8 cellular contexts compared by ENCODE assay signal in the genomic region with DNA sequence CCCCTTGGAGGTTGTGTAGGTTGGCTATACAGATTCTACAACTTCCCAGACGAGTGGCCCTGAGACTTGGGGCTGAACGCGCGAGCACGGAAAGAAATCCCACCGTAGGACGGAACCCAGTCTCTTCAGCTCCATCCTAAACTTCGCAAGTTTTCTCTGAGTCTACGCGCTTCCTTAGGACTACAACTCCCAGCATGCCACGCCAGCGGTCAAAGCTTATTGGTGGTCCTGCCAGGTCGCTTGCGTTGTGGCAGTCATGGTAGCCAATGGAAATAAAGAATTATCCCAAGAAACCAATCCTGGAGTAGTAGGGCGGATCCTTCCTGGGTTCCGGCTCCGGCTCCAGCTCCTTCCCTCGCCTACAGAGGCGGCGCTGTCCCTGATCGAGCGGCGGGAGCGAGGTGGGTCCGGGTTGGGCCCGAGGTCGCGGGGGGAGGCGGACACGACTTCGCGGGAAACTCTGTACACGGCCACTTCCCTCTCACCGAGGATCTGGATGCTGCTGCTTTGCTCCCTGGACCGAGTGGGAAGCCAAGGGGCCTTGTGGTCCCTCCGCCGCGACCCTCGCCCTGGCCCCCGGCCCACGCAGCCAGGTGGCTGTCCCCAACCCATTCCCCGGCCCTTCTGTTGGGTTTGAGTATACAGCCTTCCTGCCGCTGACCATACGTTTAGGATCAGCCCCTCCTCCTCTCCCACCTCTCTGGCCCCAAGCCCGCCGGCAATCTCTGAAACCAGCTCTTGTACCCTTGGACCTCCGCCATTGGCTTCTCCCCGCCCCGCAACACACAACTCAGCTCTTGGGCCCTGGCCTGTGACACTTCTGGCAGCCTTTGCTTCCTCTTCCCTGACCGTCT. TPM values are rescaled to one million over a fixed set of nuclear protein-coding genes. Genes with fewer than 3 reads are reported as not detected.
DNase-seq lines count a peak whose midpoint lies in the region; ATAC-seq, FAIRE-seq and TF ChIP-seq lines count a peak whose summit lies in the region.

Gene ZNF691 (plus strand): TSS at position 357 of the 854 bp plus-strand sequence. CDS start 3,046 bp downstream, outside the sequence.

- H3K4me2 ChIP-seq in H1 (ENCODE audit: insufficient read depth in 1 of 2, low read depth in 2 of 2, low read length in 2 of 2) (peak within 1 kb of the TSS; percentile 88 to 100), mesenchymal stem cell (ENCODE audit: low read length, poor library complexity, severe bottlenecking) (peak within 1 kb of the TSS; percentile 93)

- peak within 1 kb of the TSS; percentile 82 for H3K4ac ChIP-seq in H1 (replicated peaks; ENCODE audit: insufficient read length, low read depth, low read length)
- H3K4ac ChIP-seq in mesenchymal stem cell (ENCODE audit: low read depth in 1 of 2, low read length in 2 of 2): peak within 1 kb of the TSS; percentile 48 to 95

- peaks cover 0 to 6% of the 10 kb centered on the region in 2 experiments for H4K20me1 ChIP-seq in H1 (replicated peaks in 1 of 2; ENCODE audit: control insufficient read depth in 1 of 2, insufficient read depth in 2 of 2, low read length in 2 of 2)

- POLR2A ChIA-PET in H1 (lab: Charles Lee; ENCODE audit: partially characterized antibody): interaction anchor here (0.6 to 3.6 kb wide), 20 partner anchors 8 to 274 kb away, joined by 3 to 21 read pairs (median 5); partner anchors contain the start of genes ERMAP, P3H1, PPIH and SVBP

- H3K27ac ChIP-seq in H1 (ENCODE audit: low read depth, low read length) (peak within 1 kb of the TSS; percentile 60; the same call in 1 of the 2 replicates), mesenchymal stem cell (ENCODE audit: low read length, poor library complexity, severe bottlenecking) (no peak within 1 kb of the TSS)

- H3K4me1 ChIP-seq in H1 (replicated peaks in 1 of 4; ENCODE audit: control insufficient read depth in 3 of 4, insufficient read depth in 4 of 4, low read length in 3 of 4) (peaks cover 2 to 9% (median 5%) of the 10 kb centered on the region in 4 experiments; a peak in 6 of 7 replicates), mesenchymal stem cell (ENCODE audit: control insufficient read depth, insufficient read depth, low read depth, low read length) (peaks cover 3% of the 10 kb centered on the region)

- CTCF ChIA-PET in H1 (lab: Charles Lee; ENCODE audit: partially characterized antibody): interaction anchor here (0.6 to 5.0 kb wide), 21 partner anchors 8 to 245 kb away, joined by 3 to 30 read pairs (median 3); partner anchors contain the start of genes C1orf50, ERMAP and P3H1

- peak; percentile 60 to 61 for TF ChIP-seq POLR2A in H1 (IDR thresholded peaks at IDR 0.05; ENCODE audit: control extremely low read depth in 1 of 2, low read depth in 2 of 2, low read length in 2 of 2)

- peak; percentile 17 to 39 (median 39); a peak in 3 of 4 replicates for TF ChIP-seq CTCF in H1 (IDR thresholded peaks at IDR 0.05; ENCODE audit: control extremely low read depth in 1 of 3, insufficient read depth in 1 of 3, low read depth in 1 of 3, low read length in 3 of 3)

- H2BK12ac ChIP-seq in H1 (ENCODE audit: low read depth, low read length) (no peak within 1 kb of the TSS), mesenchymal stem cell (ENCODE audit: low read length in 2 of 2) (no peak within 1 kb of the TSS)

- DNase-seq in COR-L47 (lab: John Stamatoyannopoulos, UW): peak; percentile 95
- peak; percentile 88 for DNase-seq in HS-5 (ENCODE audit: low read depth)
- peak; percentile 96 to 97 for DNase-seq in NOMO-1 (lab: John Stamatoyannopoulos, UW; ENCODE audit: unreplicated experiment in 2 of 2)
- peak; percentile 66 to 82 for DNase-seq in activated CD8-positive, alpha-beta memory T cell treated with anti-CD3 and anti-CD28 coated beads for 4 hours (ENCODE audit: low read depth in 2 of 2)
- DNase-seq in H1 (ENCODE audit: low read depth in 1 of 2, low spot score in 2 of 2): peak; percentile 84 to 86
- peak; percentile 98 for DNase-seq in mesenchymal stem cell
- peak; percentile 69 for DNase-seq in stimulated activated CD8-positive, alpha-beta memory T cell treated with anti-CD3 and anti-CD28 coated beads, Interleukin-12 subunit alpha, Interleukin-12 subunit beta, amount 100 ng/mL, for 4 hours (ENCODE audit: low read depth)

- peaks cover 12% of the 10 kb centered on the region for H3K23me2 ChIP-seq in H1 (ENCODE audit: low read depth, low read length)

- H3K36me3 ChIP-seq in H1 (ENCODE audit: control insufficient read depth in 2 of 4, insufficient read depth in 4 of 4, low read length in 3 of 4): peaks cover 4 to 24% (median 16%) of the 10 kb centered on the region in 4 experiments; a peak in 6 of 8 replicates
- H3K36me3 ChIP-seq in mesenchymal stem cell (ENCODE audit: control insufficient read depth in 1 of 2, insufficient read depth in 2 of 2, low read depth in 1 of 2, low read length in 2 of 2): peaks cover 17 to 48% of the 10 kb centered on the region in 2 experiments

- no peak within 1 kb of the TSS for H3K23ac ChIP-seq in H1 (ENCODE audit: insufficient read length)
- peak within 1 kb of the TSS; percentile 30 to 51 for H3K23ac ChIP-seq in mesenchymal stem cell (ENCODE audit: low read length in 2 of 2)

- no peak within 1 kb of the TSS for H4K91ac ChIP-seq in H1 (replicated peaks; ENCODE audit: insufficient read length, low read length)
- peak within 1 kb of the TSS; percentile 64 for H4K91ac ChIP-seq in mesenchymal stem cell (ENCODE audit: low read length)

- H3K18ac ChIP-seq in H1 (ENCODE audit: extremely low read depth, low read length): peak within 1 kb of the TSS; percentile 2; the same call in 1 of the 2 replicates
- peak within 1 kb of the TSS; percentile 83 to 87 for H3K18ac ChIP-seq in mesenchymal stem cell (ENCODE audit: low read depth in 1 of 2, low read length in 2 of 2)

- H2AFZ ChIP-seq in H1 (ENCODE audit: low read length): peak within 1 kb of the TSS; percentile 45
- peak within 1 kb of the TSS; percentile 72 for H2AFZ ChIP-seq in mesenchymal stem cell (ENCODE audit: low read depth, low read length)

- no peak for TF ChIP-seq EP300 in H1 (IDR thresholded peaks at IDR 0.05; ENCODE audit: borderline replicate concordance in 1 of 2, low read depth in 2 of 2, low read length in 2 of 2)

- H2BK120ac ChIP-seq in H1 (replicated peaks; ENCODE audit: low read depth, low read length) (no peak within 1 kb of the TSS), mesenchymal stem cell (ENCODE audit: low read depth, low read length) (no peak within 1 kb of the TSS)

- H2BK15ac ChIP-seq in H1 (ENCODE audit: low read length) (peak within 1 kb of the TSS; percentile 24; the same call in 1 of the 2 replicates), mesenchymal stem cell (ENCODE audit: low read depth, poor library complexity, severe bottlenecking) (peak within 1 kb of the TSS; percentile 30)

- no peak within 1 kb of the TSS for H2BK20ac ChIP-seq in H1 (ENCODE audit: low read length)

- H4K8ac ChIP-seq in H1 (ENCODE audit: extremely low read depth, insufficient read depth, low read length): peak within 1 kb of the TSS; percentile 88; the same call in 1 of the 2 replicates
- peak within 1 kb of the TSS; percentile 89 for H4K8ac ChIP-seq in mesenchymal stem cell (ENCODE audit: low read length)

- H3K79me1 ChIP-seq in H1 (ENCODE audit: low read depth, low read length): peaks cover 10% of the 10 kb centered on the region
- peaks cover 34% of the 10 kb centered on the region for H3K79me1 ChIP-seq in mesenchymal stem cell (replicated peaks; ENCODE audit: low read length, poor library complexity, severe bottlenecking)

- H3K9me3 ChIP-seq in H1 (ENCODE audit: insufficient read depth in 2 of 2, low read depth in 1 of 2, low read length in 1 of 2): peaks cover 0 to 7% of the 10 kb centered on the region in 2 experiments; a peak in 2 of 4 replicates
- peaks cover 5% of the 10 kb centered on the region for H3K9me3 ChIP-seq in mesenchymal stem cell (ENCODE audit: control insufficient read depth, low read length)

- H3K14ac ChIP-seq in H1 (ENCODE audit: insufficient read length): no peak within 1 kb of the TSS
- peak within 1 kb of the TSS; percentile 21 to 63 for H3K14ac ChIP-seq in mesenchymal stem cell (ENCODE audit: low read length in 2 of 2)

- H3K27me3 ChIP-seq in H1 (replicated peaks in 1 of 4; ENCODE audit: control insufficient read depth in 3 of 4, extremely low read depth in 1 of 4, insufficient read depth in 3 of 4, low read length in 3 of 4) (no peaks in the 10 kb centered on the region), mesenchymal stem cell (ENCODE audit: control insufficient read depth in 1 of 2, insufficient read depth in 1 of 2, low read length in 2 of 2) (no peaks in the 10 kb centered on the region)

- H2AK5ac ChIP-seq in H1 (ENCODE audit: low read depth, low read length): no peak within 1 kb of the TSS; the same call in 1 of the 2 replicates
- no peak within 1 kb of the TSS for H2AK5ac ChIP-seq in mesenchymal stem cell (ENCODE audit: low read length, severe bottlenecking)

- H3K79me2 ChIP-seq in H1 (ENCODE audit: control insufficient read depth in 1 of 2, insufficient read depth in 2 of 2, low read length in 2 of 2): peaks cover 11 to 22% of the 10 kb centered on the region in 2 experiments; a peak in 3 of 4 replicates

- FAIRE-seq in H1 (lab: Jason Lieb, UNC): peak; percentile 95

- peak within 1 kb of the TSS; percentile 54 for H4K5ac ChIP-seq in H1 (ENCODE audit: insufficient read length, low read depth, low read length)

- WGBS in H1 (ENCODE audit: extremely low coverage in 1 of 2, insufficient coverage in 1 of 2, insufficient read length in 1 of 2, insufficient replicate concordance in 2 of 2, low coverage in 1 of 2, low lambda C conversion rate in 2 of 2, missing lambda C conversion rate in 1 of 2), 2 experiments: 2% methylated on average over 50 of the region's 50 CpGs; no CpG with 5 or more reads in 1 of the 2 experiments
- WGBS in mesenchymal stem cell: 1% methylated on average over 44 of the region's 50 CpGs

- no peak for TF ChIP-seq RAD21 in H1 (IDR thresholded peaks at IDR 0.05 in 1 of 2, conservative IDR thresholded peaks at IDR 0.05 in 1 of 2; ENCODE audit: low read depth in 2 of 2, low read length in 2 of 2)

- H3K9ac ChIP-seq in H1 (replicated peaks in 1 of 4; ENCODE audit: extremely low read depth in 1 of 4, low read depth in 3 of 4, low read length in 3 of 4) (peak within 1 kb of the TSS; percentile 71 to 87 (median 77)), mesenchymal stem cell (ENCODE audit: low read length) (peak within 1 kb of the TSS; percentile 90)

- H3K4me3 ChIP-seq in H1 (ENCODE audit: extremely low read depth in 1 of 4, insufficient read depth in 2 of 4, low read depth in 3 of 4, low read length in 4 of 4) (peak within 1 kb of the TSS; percentile 79 to 82 (median 81)), mesenchymal stem cell (ENCODE audit: insufficient read depth in 1 of 2, low read depth in 1 of 2, low read length in 2 of 2) (peak within 1 kb of the TSS; percentile 87 to 95)

- H3K56ac ChIP-seq in H1 (replicated peaks; ENCODE audit: insufficient read length, low read depth, low read length): peak within 1 kb of the TSS; percentile 83

- ATAC-seq in GM19468 (IDR thresholded peaks at IDR 0.05; ENCODE audit: extremely low read depth, unreplicated experiment): peak; percentile 84

- H2BK5ac ChIP-seq in H1 (ENCODE audit: low read depth, low read length): peak within 1 kb of the TSS; percentile 54; the same call in 1 of the 2 replicates
- H2BK5ac ChIP-seq in mesenchymal stem cell (ENCODE audit: low read depth, low read length, poor library complexity, severe bottlenecking): no peak within 1 kb of the TSS

RNA-seq across cellular contexts. Expression of gene ZNF691, which starts in this region (rescaled TPM):
- 18.6 and 19.5 TPM in 2 replicates for total RNA-seq in H1 (2021; fragmentation: NEBNext Ultra II Directional; extraction: Animal tissue kit (Norgen Biotek cat#: 25700))
- polyA plus RNA-seq in H1 (2011; rRNA removed): 19.0 and 19.5 TPM in 2 replicates
- polyA plus RNA-seq in H1 (2011; cell fraction: cytosol; rRNA removed): 18.6 TPM
- 22.6 TPM for polyA plus RNA-seq in H1 (2011; cell fraction: nucleus; rRNA removed)
- 20.1 to 23.1 TPM (median 20.9 TPM) in 4 replicates for polyA plus RNA-seq in H1 (2012, experiment 1 of 2)
- 24.4 TPM for polyA plus RNA-seq in H1 (2012, experiment 2 of 2)
- polyA plus RNA-seq in H1 (2013, experiment 1 of 2): 15.6 TPM
- 15.9 TPM for polyA plus RNA-seq in H1 (2013, experiment 2 of 2)
- polyA minus RNA-seq in H1 (2011; rRNA and poly(A)+ RNA removed): 9.5 and 16.8 TPM in 2 replicates
- polyA minus RNA-seq in H1 (2011; cell fraction: cytosol; rRNA and poly(A)+ RNA removed): 5.9 TPM
- 13.7 TPM for polyA minus RNA-seq in H1 (2011; cell fraction: nucleus; rRNA and poly(A)+ RNA removed)
- polyA plus RNA-seq in mesenchymal stem cell (2013, experiment 1 of 2): 6.0 TPM
- polyA plus RNA-seq in mesenchymal stem cell (2013, experiment 2 of 2): 5.7 TPM
